In the genomic region with DNA sequence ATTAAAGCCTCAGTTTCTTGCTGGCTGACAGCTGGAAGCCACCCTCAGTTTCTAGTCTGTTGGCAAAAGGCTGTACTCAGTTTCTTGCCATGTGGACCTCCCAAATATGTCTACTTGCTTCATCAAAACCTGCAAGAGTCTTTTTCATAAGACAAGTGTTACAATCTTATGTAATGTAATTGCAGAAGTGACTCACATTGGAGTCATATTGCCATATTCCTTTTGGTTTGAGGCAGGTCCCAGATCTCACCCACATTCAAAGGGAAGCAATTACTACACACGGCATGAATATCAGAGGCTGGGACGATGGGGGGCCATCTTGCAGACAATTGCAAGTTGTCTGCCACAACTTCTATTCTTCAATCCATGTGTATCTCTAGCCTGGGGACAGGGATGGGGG, we compare ENCODE assay signal across 20 cellular contexts.
DNase-seq lines count a peak whose midpoint lies in the region; ATAC-seq, FAIRE-seq and TF ChIP-seq lines count a peak whose summit lies in the region.
"Had no signal": no experiment of that assay in that cellular context is flagged by ENCODE, and none has a peak within 500 bp of the region (broad histone marks: within the 10 kb centered on the region; RNA-seq: fewer than 3 reads in every experiment).

No MANE protein-coding gene starts in this region.

- H3K9me3 ChIP-seq in MG63 (no peaks in the 10 kb centered on the region), astrocyte (ENCODE audit: insufficient read depth, low read depth, low read length) (no peaks in the 10 kb centered on the region)
- H3K9me3 ChIP-seq: BE2C, HAP-1, pancreas had no signal

- no peak for TF ChIP-seq CTCF in astrocyte (IDR thresholded peaks at IDR 0.05; ENCODE audit: insufficient read depth, low read depth, low read length)

- no peak overlapping the region for H2AFZ ChIP-seq in astrocyte (ENCODE audit: low read depth, low read length)

- H3K4me1 Mint-ChIP-seq in astrocyte (ENCODE audit: low read depth, unreplicated experiment) = peaks cover 14% of the 10 kb centered on the region
- H3K4me1 Mint-ChIP-seq: activated CD8-positive, alpha-beta memory T cell treated with anti-CD3 and anti-CD28 coated beads, Interleukin-2, amount 10 ng/mL, durations not matched to agents 7 days and 5 days; T-cell had no signal

- H3K4me1 ChIP-seq in astrocyte (ENCODE audit: insufficient read depth, low read length) = no peaks in the 10 kb centered on the region
- H3K4me1 ChIP-seq: BE2C, HAP-1, pancreas had no signal

- no peaks in the 10 kb centered on the region for H3K79me2 ChIP-seq in astrocyte (ENCODE audit: insufficient read depth, low read length)

- DNase-seq in Daoy (ENCODE audit: low read depth) (peak; percentile 48), MG63 (peak; percentile 48), astrocyte (ENCODE audit: low read depth) (peak; percentile 59), inferior parietal cortex (ENCODE audit: extremely low spot score) (peak; percentile 47)
- no peak for DNase-seq in effector CD4-positive, alpha-beta T cell
- DNase-seq: activated CD8-positive, alpha-beta memory T cell treated with anti-CD3 and anti-CD28 coated beads, Interleukin-2, amount 10 ng/mL, durations not matched to agents 7 days and 5 days; activated naive CD4-positive, alpha-beta T cell treated with Interleukin-2 at 50 U/mL for 16 hours; BE2C; DMS53; NCI-H2171 treated with DMSO at 0.1 percent for 48 hours; pancreas; stimulated activated CD4-positive, alpha-beta T cell treated with anti-CD3 and anti-CD28 coated beads, Interleukin-15, amount 100 ng/mL, for 24 hours; substantia nigra; T-cell had no signal

- no peak overlapping the region for H3K4me3 ChIP-seq in MG63
- H3K4me3 ChIP-seq in astrocyte (ENCODE audit: insufficient read depth, low read depth, low read length) = no peak overlapping the region
- H3K4me3 ChIP-seq: HAP-1, pancreas had no signal

- peaks cover 2% of the 10 kb centered on the region for H3K36me3 Mint-ChIP-seq in astrocyte (ENCODE audit: low read depth, unreplicated experiment)
- H3K36me3 Mint-ChIP-seq: activated CD8-positive, alpha-beta memory T cell treated with anti-CD3 and anti-CD28 coated beads, Interleukin-2, amount 10 ng/mL, durations not matched to agents 7 days and 5 days; T-cell had no signal

- H3K27me3 ChIP-seq in MG63 (no peaks in the 10 kb centered on the region), astrocyte (ENCODE audit: insufficient read depth, low read length) (no peaks in the 10 kb centered on the region)
- H3K27me3 ChIP-seq: pancreas had no signal

- peak; percentile 81 for FAIRE-seq in astrocyte (lab: Jason Lieb, UNC)
- FAIRE-seq: endometrium, pancreas had no signal

- H3K4me3 Mint-ChIP-seq in astrocyte (ENCODE audit: unreplicated experiment) = no peak overlapping the region
- H3K4me3 Mint-ChIP-seq: activated CD8-positive, alpha-beta memory T cell treated with anti-CD3 and anti-CD28 coated beads, Interleukin-2, amount 10 ng/mL, durations not matched to agents 7 days and 5 days; T-cell; WTC11 had no signal

- H3K4me2 ChIP-seq in astrocyte (ENCODE audit: low read length) = no peak overlapping the region

- no peak overlapping the region for H3K9ac ChIP-seq in astrocyte (ENCODE audit: low read length)

- ATAC-seq in GM18858 (IDR thresholded peaks at IDR 0.05; ENCODE audit: unreplicated experiment) (no peak), GM18519 (IDR thresholded peaks at IDR 0.05; ENCODE audit: low FRiP score, unreplicated experiment) (no peak), GM19023 (IDR thresholded peaks at IDR 0.05; ENCODE audit: unreplicated experiment) (no peak)
- ATAC-seq: activated CD8-positive, alpha-beta memory T cell treated with anti-CD3 and anti-CD28 coated beads, Interleukin-2, amount 10 ng/mL, durations not matched to agents 7 days and 5 days; pancreas; T-cell; WTC11 had no signal

- H3K9me3 Mint-ChIP-seq in astrocyte (ENCODE audit: unreplicated experiment) = peaks cover 6% of the 10 kb centered on the region

- no peak overlapping the region for H3K27ac Mint-ChIP-seq in astrocyte (ENCODE audit: unreplicated experiment)
- H3K27ac Mint-ChIP-seq: activated CD8-positive, alpha-beta memory T cell treated with anti-CD3 and anti-CD28 coated beads, Interleukin-2, amount 10 ng/mL, durations not matched to agents 7 days and 5 days; T-cell; WTC11 had no signal

- H4K20me1 ChIP-seq in astrocyte (ENCODE audit: insufficient read depth, low read length) = no peaks in the 10 kb centered on the region

- peaks cover 3% of the 10 kb centered on the region for H3K27me3 Mint-ChIP-seq in astrocyte (ENCODE audit: low read depth, unreplicated experiment)

- no peak overlapping the region for H3K27ac ChIP-seq in astrocyte (ENCODE audit: low read depth, low read length)
- H3K27ac ChIP-seq: pancreas had no signal

- H3K36me3 ChIP-seq in MG63 (no peaks in the 10 kb centered on the region), astrocyte (ENCODE audit: insufficient read depth, low read length) (no peaks in the 10 kb centered on the region)
- H3K36me3 ChIP-seq: BE2C, HAP-1, pancreas had no signal
